In the genomic region with DNA sequence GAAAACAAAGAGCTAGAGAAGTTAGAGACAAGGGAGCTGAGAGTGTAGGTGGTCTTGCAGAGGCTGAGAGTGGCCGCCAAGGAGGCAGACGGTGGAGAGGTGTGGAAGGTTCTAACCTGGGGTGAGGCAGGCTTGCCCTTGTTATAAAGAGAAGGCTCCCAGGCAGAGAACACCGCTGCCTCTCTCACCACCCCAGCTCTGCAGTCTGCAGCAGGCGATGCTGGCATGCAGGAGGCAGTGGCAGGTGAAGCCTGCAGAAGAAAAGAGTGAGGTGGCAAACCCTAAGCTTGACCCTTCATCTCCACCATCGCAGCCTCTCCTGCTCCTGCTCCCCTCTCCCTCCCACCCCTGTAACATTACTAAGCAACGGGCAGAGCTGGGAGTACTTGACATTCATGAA, we compare ENCODE assay signal across 23 cellular contexts. TPM values are rescaled to one million over a fixed set of nuclear protein-coding genes. Genes with fewer than 3 reads are reported as not detected.
"Had no signal": no experiment of that assay in that cellular context is flagged by ENCODE, and none has a peak within 500 bp of the region (broad histone marks: within the 10 kb centered on the region; RNA-seq: fewer than 3 reads in every experiment).

No MANE protein-coding gene starts in this region.

- H3K36me3 Mint-ChIP-seq: stimulated activated memory B cell treated with anti-CD40 and anti-IgM and Interleukin-4, amounts not matched to agents 10 μg/mL and 1 μg/mL and 100 μg/mL, for 72 hours had no signal

- H3K4me1 ChIP-seq: gastrocnemius medialis, psoas muscle, sigmoid colon had no signal

- H3K27ac Mint-ChIP-seq: naive thymus-derived CD8-positive, alpha-beta T cell; stimulated activated memory B cell treated with anti-CD40 and anti-IgM and Interleukin-4, amounts not matched to agents 10 μg/mL and 1 μg/mL and 100 μg/mL, for 72 hours had no signal

- DNase-seq: cortex of kidney; dorsolateral prefrontal cortex; effector CD4-positive, alpha-beta T cell; foreskin fibroblast; gastrocnemius medialis; left ventricle myocardium superior; lower lobe of right lung; naive thymus-derived CD8-positive, alpha-beta T cell; occipital lobe; ovary; posterior cingulate gyrus; psoas muscle; right cardiac atrium; sigmoid colon; stimulated activated CD4-positive, alpha-beta T cell treated with anti-CD3 and anti-CD28 coated beads, Interleukin-4, amount 100 ng/mL, for 4 hours; stimulated activated naive CD8-positive, alpha-beta T cell treated with anti-CD3 and anti-CD28 coated beads, Interleukin-15, Interleukin-2, amounts not matched to agents 100 U/mL and 50 U/mL, for 24 hours; substantia nigra; testis; tibial artery; upper lobe of left lung had no signal

- H3K27ac ChIP-seq: dorsolateral prefrontal cortex, epithelial cell of prostate, gastrocnemius medialis, lower lobe of right lung, ovary, psoas muscle, sigmoid colon, testis, tibial artery, upper lobe of left lung had no signal

- H3K4me1 Mint-ChIP-seq: stimulated activated memory B cell treated with anti-CD40 and anti-IgM and Interleukin-4, amounts not matched to agents 10 μg/mL and 1 μg/mL and 100 μg/mL, for 72 hours had no signal

- H3K27me3 ChIP-seq: gastrocnemius medialis, ovary, testis, upper lobe of left lung had no signal

- H3K36me3 ChIP-seq: gastrocnemius medialis, lower lobe of right lung, ovary, sigmoid colon, tibial artery, upper lobe of left lung had no signal

- ATAC-seq: esophagus mucosa; gastrocnemius medialis; left ventricle myocardium superior; lower lobe of right lung; naive thymus-derived CD8-positive, alpha-beta T cell; psoas muscle; right cardiac atrium; stimulated activated memory B cell treated with anti-CD40 and anti-IgM and Interleukin-4, amounts not matched to agents 10 μg/mL and 1 μg/mL and 100 μg/mL, for 72 hours; stimulated activated naive CD8-positive, alpha-beta T cell treated with anti-CD3 and anti-CD28 coated beads, Interleukin-15, Interleukin-2, amounts not matched to agents 100 U/mL and 50 U/mL, for 24 hours had no signal

- H3K9me3 ChIP-seq: gastrocnemius medialis, lower lobe of right lung, ovary, psoas muscle, testis, tibial artery, upper lobe of left lung had no signal

- H3K4me3 Mint-ChIP-seq: naive thymus-derived CD8-positive, alpha-beta T cell; stimulated activated memory B cell treated with anti-CD40 and anti-IgM and Interleukin-4, amounts not matched to agents 10 μg/mL and 1 μg/mL and 100 μg/mL, for 72 hours had no signal

- H3K4me3 ChIP-seq: dorsolateral prefrontal cortex, gastrocnemius medialis, lower lobe of right lung, ovary, psoas muscle, sigmoid colon, testis, tibial artery, upper lobe of left lung had no signal

RNA-seq across cellular contexts. Expression of a gene that starts 36.3 kb away (rescaled TPM):
- polyA plus RNA-seq: naive thymus-derived CD8-positive, alpha-beta T cell had no signal
